ENCODE assay signal across 24 cellular contexts in the genomic region with DNA sequence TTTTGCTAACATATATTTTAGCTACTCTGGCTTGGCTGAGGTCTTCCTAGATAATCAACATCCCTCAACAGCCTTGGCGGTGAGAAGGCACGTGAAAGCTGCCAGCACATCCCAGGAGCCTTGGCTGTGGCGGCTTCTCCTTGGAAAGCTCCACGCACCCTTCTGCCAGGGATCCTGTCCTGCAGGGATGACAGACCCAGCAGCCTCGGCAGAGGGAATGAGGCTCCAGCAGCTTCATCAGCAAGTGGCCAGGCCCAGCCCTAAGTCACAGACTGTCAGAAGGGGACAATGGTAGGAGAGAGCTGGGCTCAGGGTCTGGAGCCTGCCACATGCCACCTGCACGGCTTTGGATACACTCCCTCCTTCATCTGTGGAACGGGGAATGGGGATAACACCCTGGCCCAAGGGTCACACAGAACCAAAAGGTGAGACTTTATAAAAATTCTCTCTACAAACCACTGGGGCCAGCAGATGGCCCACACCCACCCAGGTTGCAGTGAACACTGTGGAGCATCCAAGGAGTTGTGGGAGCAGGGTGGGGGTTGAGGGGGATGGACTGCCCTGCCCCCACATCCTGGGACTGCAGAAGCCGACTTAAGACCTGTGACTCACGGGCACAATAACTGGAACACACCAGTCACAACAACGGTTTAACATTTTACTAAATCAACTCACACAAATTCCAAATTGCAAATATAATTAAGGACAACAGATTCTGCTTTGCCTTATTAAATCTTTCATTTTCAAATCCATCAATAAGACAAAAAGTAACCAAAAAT.
DNase-seq lines count a peak whose midpoint lies in the region; ATAC-seq and TF ChIP-seq lines count a peak whose summit lies in the region.
"Had no signal": no experiment of that assay in that cellular context is flagged by ENCODE, and none has a peak within 500 bp of the region (broad histone marks: within the 10 kb centered on the region; RNA-seq: fewer than 3 reads in every experiment).

No MANE protein-coding gene starts in this region.

- H3K4me3 ChIP-seq in retinal pigment epithelial cell (ENCODE audit: low read length): no peak overlapping the region
- H3K4me3 ChIP-seq: K562, left ventricle myocardium inferior, neural progenitor cell, SJCRH30, vagina had no signal

- CTCF ChIA-PET in activated CD4-positive, alpha-beta memory T cell treated with anti-CD3 and anti-CD28 coated beads for 36 hours (lab: Charles Lee): no interaction called here
- CTCF ChIA-PET in activated CD4-positive, alpha-beta memory T cell treated with anti-CD3 and anti-CD28 coated beads, Interleukin-2, amount 10 ng/mL, durations not matched to agents 7 days and 5 days (lab: Charles Lee): interaction anchor here (1.5 to 1.7 kb wide), 3 partner anchors 8 to 24 kb away, joined by 3 to 4 read pairs (median 3); no protein-coding TSS in a partner anchor

- no peak for TF ChIP-seq CTCF in chondrocyte (IDR thresholded peaks at IDR 0.05)
- TF ChIP-seq CTCF in retinal pigment epithelial cell (conservative IDR thresholded peaks at IDR 0.05; ENCODE audit: low read depth, low read length): no peak

- no peaks in the 10 kb centered on the region for H3K9me3 Mint-ChIP-seq in activated CD4-positive, alpha-beta memory T cell treated with anti-CD3 and anti-CD28 coated beads for 36 hours
- no peaks in the 10 kb centered on the region for H3K9me3 Mint-ChIP-seq in activated CD4-positive, alpha-beta memory T cell treated with anti-CD3 and anti-CD28 coated beads, Interleukin-2, amount 10 ng/mL, durations not matched to agents 7 days and 5 days
- no peaks in the 10 kb centered on the region for H3K9me3 Mint-ChIP-seq in chondrocyte (ENCODE audit: low read depth)
- H3K9me3 Mint-ChIP-seq: activated naive CD4-positive, alpha-beta T cell treated with anti-CD3 and anti-CD28 coated beads, Interleukin-2, amount 50 U/mL, for 72 hours; neural progenitor cell; T-helper 1 cell treated with Interleukin-12 subunit alpha and Interleukin-12 subunit beta and Interleukin-4 antibody, amounts not matched to agents 30 μg/mL and 1 μg/mL, for 36 hours had no signal

- H3K27me3 Mint-ChIP-seq in activated CD4-positive, alpha-beta memory T cell treated with anti-CD3 and anti-CD28 coated beads for 36 hours: no peaks in the 10 kb centered on the region
- no peaks in the 10 kb centered on the region for H3K27me3 Mint-ChIP-seq in activated CD4-positive, alpha-beta memory T cell treated with anti-CD3 and anti-CD28 coated beads, Interleukin-2, amount 10 ng/mL, durations not matched to agents 7 days and 5 days
- H3K27me3 Mint-ChIP-seq in chondrocyte (ENCODE audit: low read depth): no peaks in the 10 kb centered on the region

- H3K27ac Mint-ChIP-seq in activated CD4-positive, alpha-beta memory T cell treated with anti-CD3 and anti-CD28 coated beads for 36 hours: peak overlapping the region; percentile 21
- no peak overlapping the region for H3K27ac Mint-ChIP-seq in activated CD4-positive, alpha-beta memory T cell treated with anti-CD3 and anti-CD28 coated beads, Interleukin-2, amount 10 ng/mL, durations not matched to agents 7 days and 5 days
- peak overlapping the region; percentile 55 for H3K27ac Mint-ChIP-seq in chondrocyte (ENCODE audit: unreplicated experiment)
- H3K27ac Mint-ChIP-seq: neural progenitor cell; T-helper 1 cell treated with Interleukin-12 subunit alpha and Interleukin-12 subunit beta and Interleukin-4 antibody, amounts not matched to agents 30 μg/mL and 1 μg/mL, for 36 hours had no signal

- intact Hi-C loops in activated CD4-positive, alpha-beta memory T cell treated with anti-CD3 and anti-CD28 coated beads for 36 hours (cut with micrococcal nuclease): no loop called here

- POLR2A ChIA-PET in activated CD4-positive, alpha-beta memory T cell treated with anti-CD3 and anti-CD28 coated beads for 36 hours (lab: Charles Lee): interaction anchor here (0.5 kb wide), 1 partner anchor 92 kb away, joined by 3 read pairs; no protein-coding TSS in a partner anchor
- POLR2A ChIA-PET in activated CD4-positive, alpha-beta memory T cell treated with anti-CD3 and anti-CD28 coated beads, Interleukin-2, amount 10 ng/mL, durations not matched to agents 7 days and 5 days (lab: Charles Lee): no interaction called here

- no peak overlapping the region for H3K4me3 Mint-ChIP-seq in activated CD4-positive, alpha-beta memory T cell treated with anti-CD3 and anti-CD28 coated beads for 36 hours
- H3K4me3 Mint-ChIP-seq in activated CD4-positive, alpha-beta memory T cell treated with anti-CD3 and anti-CD28 coated beads, Interleukin-2, amount 10 ng/mL, durations not matched to agents 7 days and 5 days: no peak overlapping the region
- H3K4me3 Mint-ChIP-seq in chondrocyte (ENCODE audit: unreplicated experiment): no peak overlapping the region
- H3K4me3 Mint-ChIP-seq: neural progenitor cell; T-helper 1 cell treated with Interleukin-12 subunit alpha and Interleukin-12 subunit beta and Interleukin-4 antibody, amounts not matched to agents 30 μg/mL and 1 μg/mL, for 36 hours had no signal

- H3K4me1 Mint-ChIP-seq in activated CD4-positive, alpha-beta memory T cell treated with anti-CD3 and anti-CD28 coated beads for 36 hours (ENCODE audit: low read depth): no peaks in the 10 kb centered on the region
- H3K4me1 Mint-ChIP-seq in activated CD4-positive, alpha-beta memory T cell treated with anti-CD3 and anti-CD28 coated beads, Interleukin-2, amount 10 ng/mL, durations not matched to agents 7 days and 5 days: no peaks in the 10 kb centered on the region
- H3K4me1 Mint-ChIP-seq in chondrocyte (ENCODE audit: low read depth): peaks cover 6% of the 10 kb centered on the region

- ATAC-seq in HG03095 (IDR thresholded peaks at IDR 0.05; ENCODE audit: unreplicated experiment): no peak
- ATAC-seq: activated naive CD4-positive, alpha-beta T cell treated with anti-CD3 and anti-CD28 coated beads, Interleukin-2, amount 50 U/mL, for 72 hours; K562; PC-3 had no signal

- peaks cover 22% of the 10 kb centered on the region for H3K36me3 Mint-ChIP-seq in activated CD4-positive, alpha-beta memory T cell treated with anti-CD3 and anti-CD28 coated beads for 36 hours
- H3K36me3 Mint-ChIP-seq in activated CD4-positive, alpha-beta memory T cell treated with anti-CD3 and anti-CD28 coated beads, Interleukin-2, amount 10 ng/mL, durations not matched to agents 7 days and 5 days (ENCODE audit: low read depth): peaks cover 50% of the 10 kb centered on the region
- H3K36me3 Mint-ChIP-seq in chondrocyte (ENCODE audit: low read depth): peaks cover 3% of the 10 kb centered on the region
- H3K36me3 Mint-ChIP-seq: activated naive CD4-positive, alpha-beta T cell treated with anti-CD3 and anti-CD28 coated beads, Interleukin-2, amount 50 U/mL, for 72 hours had no signal

- DNase-seq in activated CD4-positive, alpha-beta memory T cell treated with anti-CD3 and anti-CD28 coated beads for 36 hours: no peak
- DNase-seq in activated CD4-positive, alpha-beta memory T cell treated with anti-CD3 and anti-CD28 coated beads, Interleukin-2, amount 10 ng/mL, durations not matched to agents 7 days and 5 days: no peak
- peak; percentile 20 for DNase-seq in M059J (ENCODE audit: low read depth)
- no peak for DNase-seq in chondrocyte (ENCODE audit: low spot score)
- DNase-seq in retinal pigment epithelial cell (ENCODE audit: low read depth): peak; percentile 18
- no peak for DNase-seq in DMS 273 treated with DMSO at 0.1 percent for 48 hours (lab: John Stamatoyannopoulos, UW)
- no peak for DNase-seq in retina
- DNase-seq: 8988T; activated CD4-positive, alpha-beta T cell treated with anti-CD3 and anti-CD28 coated beads, Interleukin-2, amount 50 U/mL, for 48 hours; brain microvascular endothelial cell; GDM1; left ventricle myocardium inferior; NCI-H187 treated with DMSO at 0.1 percent for 48 hours; NCI-H226; NCI-H774; PC-3; SJCRH30; stimulated activated CD4-positive, alpha-beta T cell treated with anti-CD3 and anti-CD28 coated beads, Interleukin-12 subunit alpha, Interleukin-12 subunit beta, amount 100 ng/mL, for 4 hours had no signal

Comparison
In these comparisons a context has a peak if more than half of its experiments do, and no peak if none do; other contexts are left out.
1. DNase-seq: peak in M059J (single experiment) and retinal pigment epithelial cell (single experiment); none in activated CD4-positive, alpha-beta memory T cell treated with anti-CD3 and anti-CD28 coated beads for 36 hours (single experiment), activated CD4-positive, alpha-beta memory T cell treated with anti-CD3 and anti-CD28 coated beads, Interleukin-2, amount 10 ng/mL, durations not matched to agents 7 days and 5 days (single experiment), chondrocyte (single experiment), DMS 273 treated with DMSO at 0.1 percent for 48 hours (single experiment) and retina (single experiment).